Comparison of ENCODE assay signal across 1 cellular context in the genomic region with DNA sequence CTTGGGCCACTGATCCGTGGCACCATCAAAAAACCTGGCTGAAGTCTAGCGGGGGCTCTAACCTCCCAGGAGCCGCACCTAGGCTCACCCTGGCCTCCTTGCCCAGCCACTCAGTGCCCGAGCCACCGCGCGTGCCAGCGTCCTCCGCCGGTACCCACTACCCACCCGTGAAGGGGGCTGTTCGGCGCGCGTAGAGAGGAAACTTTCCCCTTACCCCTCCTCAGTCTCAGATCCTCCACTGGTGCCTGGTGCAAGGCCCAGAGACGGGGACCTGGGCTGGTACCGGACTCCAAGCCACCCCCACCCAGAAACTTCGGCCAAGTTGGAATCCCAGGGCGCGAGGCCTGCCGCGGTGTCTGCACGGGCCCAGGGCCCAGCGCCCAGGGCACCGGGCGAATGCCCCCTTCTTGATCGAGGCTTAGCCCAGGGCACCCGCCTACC.
TF ChIP-seq lines count a peak whose summit lies in the region.

No MANE protein-coding gene starts in this region.

TF ChIP-seq in WTC11, 78 proteins besides CTCF, POLR2A, EP300 and RAD21 (continued from another document):
- TF ChIP-seq, protein P1, sequence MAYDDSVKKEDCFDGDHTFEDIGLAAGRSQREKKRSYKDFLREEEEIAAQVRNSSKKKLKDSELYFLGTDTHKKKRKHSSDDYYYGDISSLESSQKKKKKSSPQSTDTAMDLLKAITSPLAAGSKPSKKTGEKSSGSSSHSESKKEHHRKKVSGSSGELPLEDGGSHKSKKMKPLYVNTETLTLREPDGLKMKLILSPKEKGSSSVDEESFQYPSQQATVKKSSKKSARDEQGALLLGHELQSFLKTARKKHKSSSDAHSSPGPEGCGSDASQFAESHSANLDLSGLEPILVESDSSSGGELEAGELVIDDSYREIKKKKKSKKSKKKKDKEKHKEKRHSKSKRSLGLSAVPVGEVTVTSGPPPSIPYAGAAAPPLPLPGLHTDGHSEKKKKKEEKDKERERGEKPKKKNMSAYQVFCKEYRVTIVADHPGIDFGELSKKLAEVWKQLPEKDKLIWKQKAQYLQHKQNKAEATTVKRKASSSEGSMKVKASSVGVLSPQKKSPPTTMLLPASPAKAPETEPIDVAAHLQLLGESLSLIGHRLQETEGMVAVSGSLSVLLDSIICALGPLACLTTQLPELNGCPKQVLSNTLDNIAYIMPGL (CRISPR knock-in tag; IDR thresholded peaks at IDR 0.05), result no peak
- TF ChIP-seq NFATC4 (CRISPR knock-in tag; IDR thresholded peaks at IDR 0.05), result no peak
- TF ChIP-seq ZNF317 (CRISPR knock-in tag; IDR thresholded peaks at IDR 0.05; ENCODE audit: borderline replicate concordance, low read depth), result no peak
- TF ChIP-seq ZNF232 (CRISPR knock-in tag; IDR thresholded peaks at IDR 0.05), result no peak
- TF ChIP-seq, protein P2, sequence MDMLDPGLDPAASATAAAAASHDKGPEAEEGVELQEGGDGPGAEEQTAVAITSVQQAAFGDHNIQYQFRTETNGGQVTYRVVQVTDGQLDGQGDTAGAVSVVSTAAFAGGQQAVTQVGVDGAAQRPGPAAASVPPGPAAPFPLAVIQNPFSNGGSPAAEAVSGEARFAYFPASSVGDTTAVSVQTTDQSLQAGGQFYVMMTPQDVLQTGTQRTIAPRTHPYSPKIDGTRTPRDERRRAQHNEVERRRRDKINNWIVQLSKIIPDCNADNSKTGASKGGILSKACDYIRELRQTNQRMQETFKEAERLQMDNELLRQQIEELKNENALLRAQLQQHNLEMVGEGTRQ (CRISPR knock-in tag; IDR thresholded peaks at IDR 0.05), result no peak
- TF ChIP-seq, protein P3, sequence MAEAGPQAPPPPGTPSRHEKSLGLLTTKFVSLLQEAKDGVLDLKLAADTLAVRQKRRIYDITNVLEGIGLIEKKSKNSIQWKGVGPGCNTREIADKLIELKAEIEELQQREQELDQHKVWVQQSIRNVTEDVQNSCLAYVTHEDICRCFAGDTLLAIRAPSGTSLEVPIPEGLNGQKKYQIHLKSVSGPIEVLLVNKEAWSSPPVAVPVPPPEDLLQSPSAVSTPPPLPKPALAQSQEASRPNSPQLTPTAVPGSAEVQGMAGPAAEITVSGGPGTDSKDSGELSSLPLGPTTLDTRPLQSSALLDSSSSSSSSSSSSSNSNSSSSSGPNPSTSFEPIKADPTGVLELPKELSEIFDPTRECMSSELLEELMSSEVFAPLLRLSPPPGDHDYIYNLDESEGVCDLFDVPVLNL (CRISPR knock-in tag; IDR thresholded peaks at IDR 0.05; ENCODE audit: borderline replicate concordance, low read depth), result no peak
- TF ChIP-seq, protein P4, sequence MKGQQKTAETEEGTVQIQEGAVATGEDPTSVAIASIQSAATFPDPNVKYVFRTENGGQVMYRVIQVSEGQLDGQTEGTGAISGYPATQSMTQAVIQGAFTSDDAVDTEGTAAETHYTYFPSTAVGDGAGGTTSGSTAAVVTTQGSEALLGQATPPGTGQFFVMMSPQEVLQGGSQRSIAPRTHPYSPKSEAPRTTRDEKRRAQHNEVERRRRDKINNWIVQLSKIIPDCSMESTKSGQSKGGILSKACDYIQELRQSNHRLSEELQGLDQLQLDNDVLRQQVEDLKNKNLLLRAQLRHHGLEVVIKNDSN (CRISPR knock-in tag; IDR thresholded peaks at IDR 0.05), result no peak
